ENCODE assay signal across 19 cellular contexts in genomic region chr3:97885931-97886824, GRCh38.
"Had no signal": no experiment of that assay in that cellular context is flagged by ENCODE, and none has a peak within 500 bp of the region (broad histone marks: within the 10 kb centered on the region; RNA-seq: fewer than 3 reads in every experiment).

No MANE protein-coding gene starts in this region.

- H3K4me3 ChIP-seq: coronary artery, right lobe of liver, SJSA1, suprapubic skin, upper lobe of right lung had no signal

- ATAC-seq: naive thymus-derived CD8-positive, alpha-beta T cell; right lobe of liver; upper lobe of right lung had no signal

- H3K27me3 ChIP-seq: right lobe of liver, SJSA1, suprapubic skin, upper lobe of right lung had no signal

- H3K36me3 ChIP-seq: right lobe of liver had no signal

- H3K9me3 ChIP-seq: right lobe of liver, SJSA1, suprapubic skin, upper lobe of right lung had no signal

- H3K4me1 ChIP-seq: right lobe of liver had no signal

- DNase-seq: activated CD4-positive, alpha-beta memory T cell treated with anti-CD3 and anti-CD28 coated beads for 36 hours; activated CD4-positive, alpha-beta T cell treated with anti-CD3 and anti-CD28 coated beads for 1 hour; activated gamma-delta T cell; activated naive CD8-positive, alpha-beta T cell treated with anti-CD3 and anti-CD28 coated beads, Interleukin-2, amount 10 ng/mL, durations not matched to agents 7 days and 5 days; activated T-cell treated with anti-CD3 and anti-CD28 coated beads, Interleukin-2, amount 50 U/mL, for 48 hours; caudate nucleus; effector CD8-positive, alpha-beta T cell; foreskin fibroblast; kidney glomerular epithelial cell; naive thymus-derived CD8-positive, alpha-beta T cell; right lobe of liver; stimulated activated CD4-positive, alpha-beta T cell treated with anti-CD3 and anti-CD28 coated beads, Interleukin-2, amount 100 ng/mL, for 48 hours; stimulated activated naive CD4-positive, alpha-beta T cell treated with Interleukin-2 at 50 U/mL for 16 hours; SW 1271; T-helper 9 cell; upper lobe of right lung had no signal

- H3K27ac ChIP-seq: right lobe of liver, SJSA1, suprapubic skin, upper lobe of right lung had no signal
